Comparison of ENCODE assay signal across 1 cellular context in genomic region chr3:10530241-10530640, GRCh38.
TF ChIP-seq lines count a peak whose summit lies in the region.

No MANE protein-coding gene starts in this region.

TF ChIP-seq in H1, 55 proteins besides CTCF, POLR2A, EP300 and RAD21:
- TF ChIP-seq SUZ12 (IDR thresholded peaks at IDR 0.05; ENCODE audit: low read length): no peak
